ENCODE assay signal across 1 cellular context in the genomic region with DNA sequence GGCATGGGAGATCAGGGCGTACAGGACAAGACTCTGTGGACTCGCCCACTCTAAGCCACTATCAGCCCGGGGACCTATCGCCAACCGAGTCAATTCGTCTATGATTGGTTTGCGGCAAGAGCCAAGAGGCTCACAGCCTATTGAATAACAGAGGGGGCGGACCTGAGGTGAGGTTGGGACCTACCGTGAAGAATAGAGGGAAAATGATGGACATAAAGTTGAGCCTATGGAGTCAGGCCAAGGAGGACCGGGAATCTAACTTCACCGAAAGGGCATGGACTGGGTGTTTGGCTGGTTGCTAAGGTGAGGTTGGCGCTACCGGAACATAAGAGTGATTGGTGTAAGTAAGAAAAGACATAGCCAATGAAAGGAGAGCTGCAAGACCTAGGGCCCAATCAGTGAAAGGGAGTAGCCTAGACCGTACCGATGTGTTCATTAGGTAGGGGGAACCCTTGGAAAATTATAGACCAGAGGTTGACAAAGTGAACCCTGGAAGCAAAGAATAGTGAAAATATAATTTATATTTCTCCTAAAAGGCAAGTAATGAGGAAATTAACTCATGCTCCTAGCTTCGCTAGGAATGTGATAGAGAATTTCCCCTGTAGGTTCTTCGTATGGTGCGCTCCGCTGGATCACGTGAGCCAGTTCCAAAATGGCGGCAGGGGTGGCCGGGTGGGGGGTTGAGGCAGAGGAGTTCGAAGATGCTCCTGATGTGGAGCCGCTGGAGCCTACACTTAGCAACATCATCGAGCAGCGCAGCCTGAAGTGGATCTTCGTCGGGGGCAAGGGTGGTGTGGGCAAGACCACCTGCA.
TF ChIP-seq lines count a peak whose summit lies in the region.

A gene (plus strand): TSS at position 644 of the 812 bp plus-strand sequence. CDS start 9 bp downstream, at position 653.

TF ChIP-seq in K562, 482 proteins besides CTCF, POLR2A, EP300 and RAD21 (continued from another document and continues in another):
- TF ChIP-seq SRSF1 (IDR thresholded peaks at IDR 0.05; ENCODE audit: low read depth, low read length), result no peak
- no peak for TF ChIP-seq MTA2 (IDR thresholded peaks at IDR 0.05; ENCODE audit: low read depth)
- TF ChIP-seq ESRRB (CRISPR knock-in tag; IDR thresholded peaks at IDR 0.05; ENCODE audit: borderline replicate concordance), result no peak
- TF ChIP-seq GTF2E2 (tag; IDR thresholded peaks at IDR 0.05), result no peak
- no peak for TF ChIP-seq CC2D1A (IDR thresholded peaks at IDR 0.05)
- TF ChIP-seq, protein P1, sequence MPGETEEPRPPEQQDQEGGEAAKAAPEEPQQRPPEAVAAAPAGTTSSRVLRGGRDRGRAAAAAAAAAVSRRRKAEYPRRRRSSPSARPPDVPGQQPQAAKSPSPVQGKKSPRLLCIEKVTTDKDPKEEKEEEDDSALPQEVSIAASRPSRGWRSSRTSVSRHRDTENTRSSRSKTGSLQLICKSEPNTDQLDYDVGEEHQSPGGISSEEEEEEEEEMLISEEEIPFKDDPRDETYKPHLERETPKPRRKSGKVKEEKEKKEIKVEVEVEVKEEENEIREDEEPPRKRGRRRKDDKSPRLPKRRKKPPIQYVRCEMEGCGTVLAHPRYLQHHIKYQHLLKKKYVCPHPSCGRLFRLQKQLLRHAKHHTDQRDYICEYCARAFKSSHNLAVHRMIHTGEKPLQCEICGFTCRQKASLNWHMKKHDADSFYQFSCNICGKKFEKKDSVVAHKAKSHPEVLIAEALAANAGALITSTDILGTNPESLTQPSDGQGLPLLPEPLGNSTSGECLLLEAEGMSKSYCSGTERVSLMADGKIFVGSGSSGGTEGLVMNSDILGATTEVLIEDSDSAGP (CRISPR knock-in tag; IDR thresholded peaks at IDR 0.05), result no peak
- TF ChIP-seq, protein P2, sequence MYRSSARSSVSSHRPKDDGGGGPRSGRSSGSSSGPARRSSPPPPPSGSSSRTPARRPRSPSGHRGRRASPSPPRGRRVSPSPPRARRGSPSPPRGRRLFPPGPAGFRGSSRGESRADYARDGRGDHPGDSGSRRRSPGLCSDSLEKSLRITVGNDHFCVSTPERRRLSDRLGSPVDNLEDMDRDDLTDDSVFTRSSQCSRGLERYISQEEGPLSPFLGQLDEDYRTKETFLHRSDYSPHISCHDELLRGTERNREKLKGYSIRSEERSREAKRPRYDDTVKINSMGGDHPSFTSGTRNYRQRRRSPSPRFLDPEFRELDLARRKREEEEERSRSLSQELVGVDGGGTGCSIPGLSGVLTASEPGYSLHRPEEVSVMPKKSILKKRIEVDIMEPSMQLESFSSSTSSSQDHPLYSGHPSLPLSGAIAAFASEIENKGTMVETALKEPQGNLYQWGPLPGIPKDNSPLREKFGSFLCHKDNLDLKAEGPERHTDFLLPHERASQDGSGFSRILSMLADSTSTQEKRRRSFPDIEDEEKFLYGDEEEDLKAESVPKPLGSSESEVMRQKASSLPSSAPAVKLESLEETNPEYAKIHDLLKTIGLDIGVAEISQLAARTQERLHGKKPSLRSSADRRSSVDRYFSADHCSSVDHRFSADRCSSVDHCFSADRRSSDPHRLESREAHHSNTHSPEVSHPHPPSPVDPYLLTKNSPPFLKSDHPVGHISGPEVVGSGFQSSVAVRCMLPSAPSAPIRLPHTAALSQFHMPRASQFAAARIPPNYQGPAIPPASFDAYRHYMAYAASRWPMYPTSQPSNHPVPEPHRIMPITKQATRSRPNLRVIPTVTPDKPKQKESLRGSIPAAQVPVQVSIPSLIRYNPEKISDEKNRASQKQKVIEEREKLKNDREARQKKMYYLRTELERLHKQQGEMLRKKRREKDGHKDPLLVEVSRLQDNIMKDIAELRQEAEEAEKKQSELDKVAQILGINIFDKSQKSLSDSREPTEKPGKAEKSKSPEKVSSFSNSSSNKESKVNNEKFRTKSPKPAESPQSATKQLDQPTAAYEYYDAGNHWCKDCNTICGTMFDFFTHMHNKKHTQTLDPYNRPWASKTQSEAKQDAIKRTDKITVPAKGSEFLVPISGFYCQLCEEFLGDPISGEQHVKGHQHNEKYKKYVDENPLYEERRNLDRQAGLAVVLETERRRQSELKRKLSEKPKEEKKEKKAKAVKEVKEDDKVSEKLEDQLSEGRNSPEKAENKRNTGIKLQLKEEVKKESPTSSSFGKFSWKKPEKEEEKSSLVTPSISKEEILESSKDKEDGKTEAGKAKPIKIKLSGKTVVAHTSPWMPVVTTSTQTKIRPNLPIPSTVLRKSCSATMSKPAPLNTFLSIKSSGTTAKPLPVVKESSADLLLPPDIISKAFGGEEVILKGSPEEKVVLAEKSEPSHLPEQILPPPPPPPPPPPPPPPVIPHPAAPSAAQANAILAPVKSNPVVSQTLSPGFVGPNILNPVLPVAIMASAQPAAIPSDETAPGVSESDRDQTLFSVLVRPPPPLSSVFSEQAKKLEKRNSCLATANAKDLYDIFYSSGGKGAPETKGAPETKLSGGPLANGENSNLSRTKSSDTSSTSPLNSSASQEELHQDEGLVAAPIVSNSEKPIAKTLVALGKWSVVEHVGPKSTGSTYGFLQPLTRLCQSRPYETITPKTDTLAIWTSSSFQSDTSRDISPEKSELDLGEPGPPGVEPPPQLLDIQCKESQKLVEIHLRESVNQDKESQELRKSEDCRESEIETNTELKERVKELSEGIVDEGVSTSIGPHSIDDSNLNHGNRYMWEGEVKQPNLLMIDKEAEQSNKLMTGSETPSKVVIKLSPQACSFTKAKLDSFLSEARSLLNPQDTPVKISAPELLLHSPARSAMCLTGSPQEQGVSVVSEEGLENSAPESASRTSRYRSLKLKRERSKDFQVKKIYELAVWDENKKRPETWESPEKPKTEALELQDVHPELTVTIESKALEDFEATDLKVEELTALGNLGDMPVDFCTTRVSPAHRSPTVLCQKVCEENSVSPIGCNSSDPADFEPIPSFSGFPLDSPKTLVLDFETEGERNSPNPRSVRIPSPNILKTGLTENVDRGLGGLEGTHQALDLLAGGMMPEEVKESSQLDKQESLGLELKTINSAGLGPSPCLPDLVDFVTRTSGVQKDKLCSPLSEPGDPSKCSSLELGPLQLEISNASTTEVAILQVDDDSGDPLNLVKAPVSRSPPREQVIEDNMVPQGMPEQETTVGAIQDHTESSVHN (IDR thresholded peaks at IDR 0.05; ENCODE audit: borderline replicate concordance in 1 of 2, low read depth in 1 of 2), result 0 out of 4 replicates have a peak, but pooled peaks of 1 of the 2 experiments have one; percentile 48
- 0 out of 2 replicates have a peak, but pooled peaks have one; percentile 20 for TF ChIP-seq ARID1B (IDR thresholded peaks at IDR 0.05)
- TF ChIP-seq CEBPG (CRISPR knock-in tag; IDR thresholded peaks at IDR 0.05), result no peak
- TF ChIP-seq CEBPG (tag; conservative IDR thresholded peaks at IDR 0.05 in 1 of 2, IDR thresholded peaks at IDR 0.05 in 1 of 2), result no peak
- TF ChIP-seq KHSRP (IDR thresholded peaks at IDR 0.05), result no peak
- TF ChIP-seq ZNF212 (CRISPR knock-in tag; IDR thresholded peaks at IDR 0.05), result no peak
- TF ChIP-seq CXXC5 (CRISPR knock-in tag; IDR thresholded peaks at IDR 0.05), result peak; percentile 19; the same call in 1 of the 2 replicates
- TF ChIP-seq ZNF140 (CRISPR knock-in tag; IDR thresholded peaks at IDR 0.05), result no peak
- TF ChIP-seq, protein P3, sequence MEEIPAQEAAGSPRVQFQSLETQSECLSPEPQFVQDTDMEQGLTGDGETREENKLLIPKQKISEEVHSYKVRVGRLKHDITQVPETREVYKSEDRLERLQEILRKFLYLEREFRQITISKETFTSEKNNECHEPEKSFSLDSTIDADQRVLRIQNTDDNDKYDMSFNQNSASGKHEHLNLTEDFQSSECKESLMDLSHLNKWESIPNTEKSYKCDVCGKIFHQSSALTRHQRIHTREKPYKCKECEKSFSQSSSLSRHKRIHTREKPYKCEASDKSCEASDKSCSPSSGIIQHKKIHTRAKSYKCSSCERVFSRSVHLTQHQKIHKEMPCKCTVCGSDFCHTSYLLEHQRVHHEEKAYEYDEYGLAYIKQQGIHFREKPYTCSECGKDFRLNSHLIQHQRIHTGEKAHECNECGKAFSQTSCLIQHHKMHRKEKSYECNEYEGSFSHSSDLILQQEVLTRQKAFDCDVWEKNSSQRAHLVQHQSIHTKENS (CRISPR knock-in tag; IDR thresholded peaks at IDR 0.05), result no peak
- peak; percentile 67 for TF ChIP-seq MAFF (IDR thresholded peaks at IDR 0.05; ENCODE audit: low read length)
- TF ChIP-seq SAP30 (IDR thresholded peaks at IDR 0.05; ENCODE audit: borderline replicate concordance, insufficient read depth, low read depth, low read length, poor library complexity, severe bottlenecking), result no peak
- TF ChIP-seq POLR3G (IDR thresholded peaks at IDR 0.05; ENCODE audit: extremely low read depth, insufficient read length, insufficient replicate concordance), result no peak
- no peak for TF ChIP-seq STAT5A (IDR thresholded peaks at IDR 0.05; ENCODE audit: borderline replicate concordance, low read length)
- TF ChIP-seq PML (IDR thresholded peaks at IDR 0.05; ENCODE audit: low read length), result peak; percentile 59
- TF ChIP-seq, protein P4, sequence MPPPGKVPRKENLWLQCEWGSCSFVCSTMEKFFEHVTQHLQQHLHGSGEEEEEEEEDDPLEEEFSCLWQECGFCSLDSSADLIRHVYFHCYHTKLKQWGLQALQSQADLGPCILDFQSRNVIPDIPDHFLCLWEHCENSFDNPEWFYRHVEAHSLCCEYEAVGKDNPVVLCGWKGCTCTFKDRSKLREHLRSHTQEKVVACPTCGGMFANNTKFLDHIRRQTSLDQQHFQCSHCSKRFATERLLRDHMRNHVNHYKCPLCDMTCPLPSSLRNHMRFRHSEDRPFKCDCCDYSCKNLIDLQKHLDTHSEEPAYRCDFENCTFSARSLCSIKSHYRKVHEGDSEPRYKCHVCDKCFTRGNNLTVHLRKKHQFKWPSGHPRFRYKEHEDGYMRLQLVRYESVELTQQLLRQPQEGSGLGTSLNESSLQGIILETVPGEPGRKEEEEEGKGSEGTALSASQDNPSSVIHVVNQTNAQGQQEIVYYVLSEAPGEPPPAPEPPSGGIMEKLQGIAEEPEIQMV (tag; conservative IDR thresholded peaks at IDR 0.05; ENCODE audit: low read depth), result no peak
- TF ChIP-seq NBN (IDR thresholded peaks at IDR 0.05; ENCODE audit: low read depth), result peak; percentile 37; the same call in 1 of the 2 replicates
- no peak for TF ChIP-seq ZNF707 (CRISPR knock-in tag; conservative IDR thresholded peaks at IDR 0.05)
- no peak for TF ChIP-seq KLF6 (CRISPR knock-in tag; IDR thresholded peaks at IDR 0.05; ENCODE audit: borderline replicate concordance)
- TF ChIP-seq SPI1 (IDR thresholded peaks at IDR 0.05; ENCODE audit: borderline replicate concordance, low read depth, low read length), result no peak
- TF ChIP-seq TFAM (CRISPR knock-in tag; conservative IDR thresholded peaks at IDR 0.05), result no peak
- TF ChIP-seq ZBTB17 (CRISPR knock-in tag; IDR thresholded peaks at IDR 0.05), result no peak
- TF ChIP-seq TRIM24 (IDR thresholded peaks at IDR 0.05), result no peak
- peak; percentile 47 to 66; a peak in 2 of 4 replicates for TF ChIP-seq SIN3A (IDR thresholded peaks at IDR 0.05; ENCODE audit: borderline replicate concordance in 2 of 2, control insufficient read depth in 1 of 2, low read depth in 2 of 2, low read length in 2 of 2)
- no peak for TF ChIP-seq SIRT6 (IDR thresholded peaks at IDR 0.05; ENCODE audit: low read depth, low read length)
- TF ChIP-seq SAFB (IDR thresholded peaks at IDR 0.05; ENCODE audit: borderline replicate concordance, low read depth, low read length), result no peak
- no peak for TF ChIP-seq BRD4 (IDR thresholded peaks at IDR 0.05)
- TF ChIP-seq, protein P5, sequence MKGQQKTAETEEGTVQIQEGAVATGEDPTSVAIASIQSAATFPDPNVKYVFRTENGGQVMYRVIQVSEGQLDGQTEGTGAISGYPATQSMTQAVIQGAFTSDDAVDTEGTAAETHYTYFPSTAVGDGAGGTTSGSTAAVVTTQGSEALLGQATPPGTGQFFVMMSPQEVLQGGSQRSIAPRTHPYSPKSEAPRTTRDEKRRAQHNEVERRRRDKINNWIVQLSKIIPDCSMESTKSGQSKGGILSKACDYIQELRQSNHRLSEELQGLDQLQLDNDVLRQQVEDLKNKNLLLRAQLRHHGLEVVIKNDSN (CRISPR knock-in tag; IDR thresholded peaks at IDR 0.05), result peak; percentile 98
- no peak for TF ChIP-seq ZNF174 (CRISPR knock-in tag; IDR thresholded peaks at IDR 0.05)
- TF ChIP-seq, protein P6, sequence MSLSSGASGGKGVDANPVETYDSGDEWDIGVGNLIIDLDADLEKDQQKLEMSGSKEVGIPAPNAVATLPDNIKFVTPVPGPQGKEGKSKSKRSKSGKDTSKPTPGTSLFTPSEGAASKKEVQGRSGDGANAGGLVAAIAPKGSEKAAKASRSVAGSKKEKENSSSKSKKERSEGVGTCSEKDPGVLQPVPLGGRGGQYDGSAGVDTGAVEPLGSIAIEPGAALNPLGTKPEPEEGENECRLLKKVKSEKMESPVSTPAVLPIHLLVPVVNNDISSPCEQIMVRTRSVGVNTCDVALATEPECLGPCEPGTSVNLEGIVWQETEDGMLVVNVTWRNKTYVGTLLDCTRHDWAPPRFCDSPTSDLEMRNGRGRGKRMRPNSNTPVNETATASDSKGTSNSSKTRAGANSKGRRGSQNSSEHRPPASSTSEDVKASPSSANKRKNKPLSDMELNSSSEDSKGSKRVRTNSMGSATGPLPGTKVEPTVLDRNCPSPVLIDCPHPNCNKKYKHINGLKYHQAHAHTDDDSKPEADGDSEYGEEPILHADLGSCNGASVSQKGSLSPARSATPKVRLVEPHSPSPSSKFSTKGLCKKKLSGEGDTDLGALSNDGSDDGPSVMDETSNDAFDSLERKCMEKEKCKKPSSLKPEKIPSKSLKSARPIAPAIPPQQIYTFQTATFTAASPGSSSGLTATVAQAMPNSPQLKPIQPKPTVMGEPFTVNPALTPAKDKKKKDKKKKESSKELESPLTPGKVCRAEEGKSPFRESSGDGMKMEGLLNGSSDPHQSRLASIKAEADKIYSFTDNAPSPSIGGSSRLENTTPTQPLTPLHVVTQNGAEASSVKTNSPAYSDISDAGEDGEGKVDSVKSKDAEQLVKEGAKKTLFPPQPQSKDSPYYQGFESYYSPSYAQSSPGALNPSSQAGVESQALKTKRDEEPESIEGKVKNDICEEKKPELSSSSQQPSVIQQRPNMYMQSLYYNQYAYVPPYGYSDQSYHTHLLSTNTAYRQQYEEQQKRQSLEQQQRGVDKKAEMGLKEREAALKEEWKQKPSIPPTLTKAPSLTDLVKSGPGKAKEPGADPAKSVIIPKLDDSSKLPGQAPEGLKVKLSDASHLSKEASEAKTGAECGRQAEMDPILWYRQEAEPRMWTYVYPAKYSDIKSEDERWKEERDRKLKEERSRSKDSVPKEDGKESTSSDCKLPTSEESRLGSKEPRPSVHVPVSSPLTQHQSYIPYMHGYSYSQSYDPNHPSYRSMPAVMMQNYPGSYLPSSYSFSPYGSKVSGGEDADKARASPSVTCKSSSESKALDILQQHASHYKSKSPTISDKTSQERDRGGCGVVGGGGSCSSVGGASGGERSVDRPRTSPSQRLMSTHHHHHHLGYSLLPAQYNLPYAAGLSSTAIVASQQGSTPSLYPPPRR (CRISPR knock-in tag; IDR thresholded peaks at IDR 0.05; ENCODE audit: borderline replicate concordance), result no peak
- no peak for TF ChIP-seq RFX7 (CRISPR knock-in tag; IDR thresholded peaks at IDR 0.05)
- TF ChIP-seq ZNF165 (CRISPR knock-in tag; IDR thresholded peaks at IDR 0.05; ENCODE audit: borderline replicate concordance), result no peak
- peak in 1 of 2 experiments; percentile 99; a peak in 2 of 4 replicates for TF ChIP-seq NONO (IDR thresholded peaks at IDR 0.05; ENCODE audit: low read depth in 2 of 2, low read length in 1 of 2)
- TF ChIP-seq GABPA (tag; conservative IDR thresholded peaks at IDR 0.05; ENCODE audit: low read depth), result peak; percentile 80
- TF ChIP-seq HNRNPUL1 (IDR thresholded peaks at IDR 0.05; ENCODE audit: low read length), result no peak
- no peak for TF ChIP-seq ATF1 (CRISPR knock-in tag; IDR thresholded peaks at IDR 0.05)
- peak; percentile 72 for TF ChIP-seq ATF1 (tag; IDR thresholded peaks at IDR 0.05)
